In the genomic region with DNA sequence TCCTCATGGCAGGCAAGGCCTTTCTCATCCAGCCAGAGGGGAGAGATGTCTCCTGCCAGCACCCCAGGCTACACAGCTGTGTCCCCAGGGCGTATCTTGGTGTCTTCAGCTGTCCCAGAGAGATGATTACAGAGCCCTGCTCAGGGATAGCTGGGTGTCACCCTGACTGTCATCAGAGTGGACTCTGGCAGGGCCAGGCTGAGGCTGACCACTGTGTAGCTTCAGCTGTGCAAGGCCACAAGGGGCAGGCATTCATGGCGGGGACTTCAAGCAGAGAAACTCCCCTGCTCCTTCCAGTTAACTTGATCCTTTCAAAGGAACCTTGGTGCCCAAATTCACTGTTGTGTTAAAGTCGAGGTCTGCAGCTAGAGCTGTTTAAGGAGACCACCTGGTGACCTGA, we compare ENCODE assay signal across 16 cellular contexts.
"Had no signal": no experiment of that assay in that cellular context is flagged by ENCODE, and none has a peak within 500 bp of the region (broad histone marks: within the 10 kb centered on the region; RNA-seq: fewer than 3 reads in every experiment).

No MANE protein-coding gene starts in this region.

- H3K36me3 ChIP-seq: left lung had no signal

- ATAC-seq: activated naive CD8-positive, alpha-beta T cell treated with anti-CD3 and anti-CD28 coated beads, Interleukin-2, amount 50 U/mL, for 24 hours; left lung; stimulated activated naive B cell treated with anti-CD40 and anti-IgM and Interleukin-4, amounts not matched to agents 10 μg/mL and 1 μg/mL and 100 μg/mL, for 72 hours had no signal

- H3K9me3 Mint-ChIP-seq: activated naive CD4-positive, alpha-beta T cell treated with anti-CD3 and anti-CD28 coated beads for 36 hours; activated naive CD8-positive, alpha-beta T cell treated with anti-CD3 and anti-CD28 coated beads, Interleukin-2, amount 50 U/mL, for 24 hours; activated T-helper 2 cell treated with anti-CD3 and anti-CD28 coated beads, Interferon-gamma antibody, Interleukin-2, Interleukin-4, amounts not matched to agents 10 μg/mL and 5 μg/mL and 100 μg/mL, durations not matched to agents 14 hours and 24 hours and 36 hours; stimulated activated naive B cell treated with anti-CD40 and anti-IgM and Interleukin-4, amounts not matched to agents 10 μg/mL and 1 μg/mL and 100 μg/mL, for 72 hours had no signal

- H3K9me3 ChIP-seq: left lung, tibial artery had no signal

- H3K27ac ChIP-seq: dorsolateral prefrontal cortex, hepatocyte, left lung, tibial artery had no signal

- H2AFZ ChIP-seq: hepatocyte had no signal

- DNase-seq: activated CD4-positive, CD25-positive, alpha-beta regulatory T cell treated with anti-CD3 and anti-CD28 coated beads, Interleukin-2, amount 50 U/mL, for 72 hours; activated naive CD4-positive, alpha-beta T cell treated with anti-CD3 and anti-CD28 coated beads for 36 hours; activated naive CD8-positive, alpha-beta T cell treated with anti-CD3 and anti-CD28 coated beads, Interleukin-2, amount 50 U/mL, for 24 hours; activated T-cell treated with anti-CD3 and anti-CD28 coated beads for 4 hours; aorta; dorsolateral prefrontal cortex; erythroblast; islet precursor cell; stimulated activated CD4-positive, alpha-beta T cell treated with anti-CD3 and anti-CD28 coated beads, Interleukin-4, amount 100 ng/mL, for 1 hour; stimulated activated naive B cell treated with anti-CD40 and anti-IgM and Interleukin-4, amounts not matched to agents 10 μg/mL and 1 μg/mL and 100 μg/mL, for 72 hours; T-helper 1 cell; T1000; tibial artery had no signal

- H3K4me3 ChIP-seq: dorsolateral prefrontal cortex, hepatocyte, left lung, tibial artery had no signal

- H3K4me3 Mint-ChIP-seq: activated naive CD4-positive, alpha-beta T cell treated with anti-CD3 and anti-CD28 coated beads for 36 hours; activated naive CD8-positive, alpha-beta T cell treated with anti-CD3 and anti-CD28 coated beads, Interleukin-2, amount 50 U/mL, for 24 hours; stimulated activated naive B cell treated with anti-CD40 and anti-IgM and Interleukin-4, amounts not matched to agents 10 μg/mL and 1 μg/mL and 100 μg/mL, for 72 hours had no signal

- H3K4me1 Mint-ChIP-seq: activated naive CD8-positive, alpha-beta T cell treated with anti-CD3 and anti-CD28 coated beads, Interleukin-2, amount 50 U/mL, for 24 hours had no signal

- H3K4me2 ChIP-seq: hepatocyte had no signal

- H3K79me2 ChIP-seq: hepatocyte had no signal

- H3K27me3 Mint-ChIP-seq: activated naive CD8-positive, alpha-beta T cell treated with anti-CD3 and anti-CD28 coated beads, Interleukin-2, amount 50 U/mL, for 24 hours; stimulated activated naive B cell treated with anti-CD40 and anti-IgM and Interleukin-4, amounts not matched to agents 10 μg/mL and 1 μg/mL and 100 μg/mL, for 72 hours had no signal

- H3K27ac Mint-ChIP-seq: activated naive CD4-positive, alpha-beta T cell treated with anti-CD3 and anti-CD28 coated beads for 36 hours; activated naive CD8-positive, alpha-beta T cell treated with anti-CD3 and anti-CD28 coated beads, Interleukin-2, amount 50 U/mL, for 24 hours; activated T-helper 2 cell treated with anti-CD3 and anti-CD28 coated beads, Interferon-gamma antibody, Interleukin-2, Interleukin-4, amounts not matched to agents 10 μg/mL and 5 μg/mL and 100 μg/mL, durations not matched to agents 14 hours and 24 hours and 36 hours; stimulated activated naive B cell treated with anti-CD40 and anti-IgM and Interleukin-4, amounts not matched to agents 10 μg/mL and 1 μg/mL and 100 μg/mL, for 72 hours had no signal

- H3K27me3 ChIP-seq: dorsolateral prefrontal cortex, hepatocyte, left lung, tibial artery had no signal
